In genomic region chr6:124524821-124525220, GRCh38 we compare ENCODE assay signal across 26 cellular contexts.
"Had no signal": no experiment of that assay in that cellular context is flagged by ENCODE, and none has a peak within 500 bp of the region (broad histone marks: within the 10 kb centered on the region; RNA-seq: fewer than 3 reads in every experiment).

No MANE protein-coding gene starts in this region.

- H3K27ac ChIP-seq: SJSA1 had no signal

- DNase-seq: activated CD4-positive, alpha-beta T cell treated with anti-CD3 and anti-CD28 coated beads for 4 hours; activated CD8-positive, alpha-beta memory T cell treated with anti-CD3 and anti-CD28 coated beads, Interleukin-2, amount 50 U/mL, for 4 hours; activated CD8-positive, alpha-beta T cell treated with anti-CD3 and anti-CD28 coated beads for 36 hours; activated effector memory CD4-positive, alpha-beta T cell treated with Interleukin-2 at 50 U/mL for 16 hours; activated naive CD4-positive, alpha-beta T cell; aorta; central memory CD4-positive, alpha-beta T cell; Karpas-422; MM.1S; NCI-H1105; NCI-H1436 treated with DMSO at 0.1 percent for 48 hours; NCI-H1930; NCI-H2107; NCI-H446; NCI-H524; NCI-H774; SHP77; SW 1271 had no signal

- H3K4me1 Mint-ChIP-seq: activated naive CD4-positive, alpha-beta T cell treated with anti-CD3 and anti-CD28 coated beads, Interleukin-2, amount 50 U/mL, for 24 hours had no signal

- H3K9me3 ChIP-seq: SJSA1 had no signal

- H3K4me3 ChIP-seq: K562, SJSA1 had no signal

- H3K27me3 Mint-ChIP-seq: activated CD8-positive, alpha-beta T cell treated with anti-CD3 and anti-CD28 coated beads for 36 hours; activated naive CD4-positive, alpha-beta T cell treated with anti-CD3 and anti-CD28 coated beads, Interleukin-2, amount 50 U/mL, for 24 hours had no signal

- H3K36me3 ChIP-seq: SJSA1 had no signal

- H3K9me3 Mint-ChIP-seq: activated CD8-positive, alpha-beta T cell treated with anti-CD3 and anti-CD28 coated beads for 36 hours; activated naive CD4-positive, alpha-beta T cell treated with anti-CD3 and anti-CD28 coated beads, Interleukin-2, amount 50 U/mL, for 24 hours; T-helper 1 cell treated with Interleukin-12 subunit alpha and Interleukin-12 subunit beta and Interleukin-4 antibody, amounts not matched to agents 30 μg/mL and 1 μg/mL, for 36 hours had no signal

- H3K36me3 Mint-ChIP-seq: activated naive CD4-positive, alpha-beta T cell treated with anti-CD3 and anti-CD28 coated beads, Interleukin-2, amount 50 U/mL, for 24 hours had no signal

- H3K4me1 ChIP-seq: SJSA1 had no signal

- ATAC-seq: activated CD4-positive, CD25-positive, alpha-beta regulatory T cell treated with anti-CD3 and anti-CD28 coated beads, Interleukin-2, amount 50 U/mL, for 24 hours; activated CD8-positive, alpha-beta T cell treated with anti-CD3 and anti-CD28 coated beads for 36 hours; K562; SK-N-SH treated with all-trans-retinoic acid at 6 μM for 48 hours had no signal

- H3K27ac Mint-ChIP-seq: activated CD8-positive, alpha-beta T cell treated with anti-CD3 and anti-CD28 coated beads for 36 hours; activated naive CD4-positive, alpha-beta T cell treated with anti-CD3 and anti-CD28 coated beads, Interleukin-2, amount 50 U/mL, for 24 hours; T-helper 1 cell treated with Interleukin-12 subunit alpha and Interleukin-12 subunit beta and Interleukin-4 antibody, amounts not matched to agents 30 μg/mL and 1 μg/mL, for 36 hours had no signal

- H3K4me3 Mint-ChIP-seq: activated CD8-positive, alpha-beta T cell treated with anti-CD3 and anti-CD28 coated beads for 36 hours; activated naive CD4-positive, alpha-beta T cell treated with anti-CD3 and anti-CD28 coated beads, Interleukin-2, amount 50 U/mL, for 24 hours; T-helper 1 cell treated with Interleukin-12 subunit alpha and Interleukin-12 subunit beta and Interleukin-4 antibody, amounts not matched to agents 30 μg/mL and 1 μg/mL, for 36 hours had no signal

- FAIRE-seq: bronchial epithelial cell, K562, RCC 7860 had no signal

- H3K27me3 ChIP-seq: SJSA1 had no signal
